8 cellular contexts compared by ENCODE assay signal in genomic region chr6:41191569-41191968, GRCh38. TPM values are rescaled to one million over a fixed set of nuclear protein-coding genes. Genes with fewer than 3 reads are reported as not detected.
A peak's percentile ranks its signal among the peaks of the same experiment; 100 is the strongest.
DNase-seq lines count a peak whose midpoint lies in the region; ATAC-seq and TF ChIP-seq lines count a peak whose summit lies in the region.

No MANE protein-coding gene starts in this region.

- ATAC-seq in effector memory CD8-positive, alpha-beta T cell (replicated peaks): peak; percentile 46
- no peak for ATAC-seq in GM19395 (IDR thresholded peaks at IDR 0.05; ENCODE audit: unreplicated experiment)

- peak; percentile 40 for DNase-seq in GM10266 (ENCODE audit: extremely low spot score)
- DNase-seq in OCI-M1 (lab: John Stamatoyannopoulos, UW): peak; percentile 54
- DNase-seq in effector memory CD8-positive, alpha-beta T cell: peak in 2 of 3 experiments; percentile 21 to 23
- DNase-seq in neural crest cell (ENCODE audit: low read depth, low spot score): peak; percentile 17
- DNase-seq in G401 (ENCODE audit: low spot score): no peak
- DNase-seq in prostate gland (ENCODE audit: low spot score): no peak
- DNase-seq in esophagus squamous epithelium (lab: John Stamatoyannopoulos, UW): no peak

- H3K27me3 Mint-ChIP-seq in effector memory CD8-positive, alpha-beta T cell: no peaks in the 10 kb centered on the region
- H3K27me3 Mint-ChIP-seq in neural crest cell (ENCODE audit: low read depth): peaks cover 26% of the 10 kb centered on the region

- intact Hi-C loops in prostate gland (cut with DNase I): no loop called here
- intact Hi-C loops in esophagus squamous epithelium (cut with DNase I): no loop called here

- no peak overlapping the region for H3K4me3 Mint-ChIP-seq in effector memory CD8-positive, alpha-beta T cell
- H3K4me3 Mint-ChIP-seq in neural crest cell: no peak overlapping the region

- H3K4me1 ChIP-seq in prostate gland (replicated peaks): no peaks in the 10 kb centered on the region
- no peaks in the 10 kb centered on the region for H3K4me1 ChIP-seq in esophagus squamous epithelium

- TF ChIP-seq POLR2A in prostate gland (IDR thresholded peaks at IDR 0.05) (no peak), esophagus squamous epithelium (IDR thresholded peaks at IDR 0.05) (no peak)

- TF ChIP-seq CTCF in GM10266 (IDR thresholded peaks at IDR 0.05; ENCODE audit: control insufficient read depth, insufficient read depth, low read depth, missing control alignments) (peak; percentile 49), neural crest cell (conservative IDR thresholded peaks at IDR 0.05) (peak; percentile 49), prostate gland (IDR thresholded peaks at IDR 0.05) (peak in 1 of 4 experiments; percentile 22), esophagus squamous epithelium (IDR thresholded peaks at IDR 0.05) (peak in 1 of 6 experiments; percentile 6)

- peaks cover 36 to 39% of the 10 kb centered on the region in 2 donors for H3K4me1 Mint-ChIP-seq in effector memory CD8-positive, alpha-beta T cell (ENCODE audit: low read depth in 2 of 2)
- no peaks in the 10 kb centered on the region for H3K4me1 Mint-ChIP-seq in neural crest cell

- WGBS in prostate gland: 19% methylated on average over 2 of the region's 6 CpGs
- WGBS in esophagus squamous epithelium, 2 donors: 27% methylated on average over 3 of the region's 6 CpGs; no CpG with 5 or more reads in 1 of the 2 donors

- H3K27me3 ChIP-seq in prostate gland (replicated peaks; ENCODE audit: insufficient read depth) (no peaks in the 10 kb centered on the region), esophagus squamous epithelium (peaks cover 0 to 45% (median 0%) of the 10 kb centered on the region in 4 donors)

- no peaks in the 10 kb centered on the region for H3K36me3 ChIP-seq in prostate gland
- no peaks in the 10 kb centered on the region for H3K36me3 ChIP-seq in esophagus squamous epithelium

- no peaks in the 10 kb centered on the region for H3K9me3 Mint-ChIP-seq in effector memory CD8-positive, alpha-beta T cell
- peaks cover 4% of the 10 kb centered on the region for H3K9me3 Mint-ChIP-seq in neural crest cell

- no peak overlapping the region for H3K27ac ChIP-seq in prostate gland
- no peak overlapping the region for H3K27ac ChIP-seq in esophagus squamous epithelium

- in situ Hi-C loops in G401 (cut with HindIII; ENCODE audit: low sequenced_read_pairs): no loop called here

- no peaks in the 10 kb centered on the region for H3K9me3 ChIP-seq in prostate gland
- peaks cover 0 to 13% (median 6%) of the 10 kb centered on the region in 3 donors for H3K9me3 ChIP-seq in esophagus squamous epithelium

- peak overlapping the region; percentile 55 to 83 for H3K27ac Mint-ChIP-seq in effector memory CD8-positive, alpha-beta T cell
- no peak overlapping the region for H3K27ac Mint-ChIP-seq in neural crest cell (ENCODE audit: unreplicated experiment)

- no peaks in the 10 kb centered on the region for H3K36me3 Mint-ChIP-seq in effector memory CD8-positive, alpha-beta T cell (ENCODE audit: insufficient read depth)
- H3K36me3 Mint-ChIP-seq in neural crest cell (ENCODE audit: low read depth): no peaks in the 10 kb centered on the region

- H3K4me3 ChIP-seq in prostate gland: no peak overlapping the region
- no peak overlapping the region for H3K4me3 ChIP-seq in esophagus squamous epithelium

RNA-seq across cellular contexts. Expression of gene TREML2, which starts 9.4 kb away (rescaled TPM):
- total RNA-seq in neural crest cell (not detected in 2 replicates), prostate gland (under 1 TPM in 1 of 2 donors, not detected in 1; 0.17 TPM), esophagus squamous epithelium (under 1 TPM in 1 of 4 donors, not detected in 3; 0.26 TPM)
- not detected in 2 replicates for total RNA-seq in G401 (2014; rRNA removed; shearing (Covaris generic))

RNA-seq across cellular contexts. Expression of gene TREM2, which starts 28.7 kb away (rescaled TPM):
- total RNA-seq in neural crest cell (not detected in 2 replicates), prostate gland (1 to 10 TPM; 6.8 to 8.1 TPM), esophagus squamous epithelium (1 to 10 TPM in 1 of 4 donors, under 1 TPM in 2, not detected in 1; 0.70 to 7.3 (median 0.95) TPM)
- total RNA-seq in G401 (2014; rRNA removed; shearing (Covaris generic)): not detected in 2 replicates

RNA-seq across cellular contexts. Expression of gene TREML4, which starts 36.6 kb away (rescaled TPM):
- total RNA-seq in neural crest cell (not detected in 2 replicates), prostate gland (not detected), esophagus squamous epithelium (not detected)
- total RNA-seq in G401 (2014; rRNA removed; shearing (Covaris generic)): not detected in 2 replicates

RNA-seq across cellular contexts. Expression of gene TREML1, which starts 37.4 kb away (rescaled TPM):
- total RNA-seq in neural crest cell (not detected in 2 replicates), prostate gland (not detected), esophagus squamous epithelium (not detected)
- not detected in 2 replicates for total RNA-seq in G401 (2014; rRNA removed; shearing (Covaris generic))

Comparison
In these comparisons a context has a peak if more than half of its experiments do, and no peak if none do; other contexts are left out.
1. DNase-seq: peak in GM10266 (single experiment), OCI-M1 (single experiment), effector memory CD8-positive, alpha-beta T cell (2 of 3) and neural crest cell (single experiment); none in G401 (single experiment), prostate gland (single experiment) and esophagus squamous epithelium (single experiment).